In the genomic region with DNA sequence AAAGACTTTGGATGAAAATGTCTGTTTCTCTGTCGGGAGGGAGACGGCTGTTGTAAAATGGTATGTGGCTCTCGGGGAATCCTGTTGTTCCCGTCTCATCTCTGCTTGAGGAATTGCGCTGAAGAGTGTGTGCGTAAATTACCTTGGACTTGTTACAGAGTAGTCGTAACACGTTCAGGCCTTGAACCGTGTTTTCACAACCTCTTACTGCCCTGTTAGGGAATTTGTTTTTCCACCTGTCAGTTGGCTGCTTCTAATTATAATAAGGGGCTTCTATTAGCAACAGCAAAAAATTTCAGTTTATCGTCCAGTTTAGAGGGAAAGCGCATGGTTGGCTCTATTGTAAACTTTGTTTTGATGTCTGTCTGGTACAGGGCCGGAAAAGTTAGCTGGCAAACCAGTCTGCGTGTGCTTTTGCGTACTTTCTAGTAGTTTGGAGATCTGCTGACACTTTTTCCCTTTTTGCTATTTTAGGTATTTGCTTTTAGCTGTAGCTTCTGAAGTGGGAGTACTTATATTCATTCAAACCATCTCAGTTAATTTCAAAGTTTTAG, we compare ENCODE assay signal across 8 cellular contexts. TPM values are rescaled to one million over a fixed set of nuclear protein-coding genes. Genes with fewer than 3 reads are reported as not detected.
A peak's percentile ranks its signal among the peaks of the same experiment; 100 is the strongest.
DNase-seq lines count a peak whose midpoint lies in the region; ATAC-seq and TF ChIP-seq lines count a peak whose summit lies in the region.

No MANE protein-coding gene starts in this region.

- H3K4me3 ChIP-seq in A673 (ENCODE audit: low read depth, low read length, poor library complexity, severe bottlenecking) = peak overlapping the region; percentile 66
- peak overlapping the region; percentile 97 for H3K4me3 ChIP-seq in HUES48 (ENCODE audit: low read depth, low read length)
- peak overlapping the region; percentile 81 for H3K4me3 ChIP-seq in WERI-Rb-1 (ENCODE audit: low read depth, low read length)

- CTCF ChIA-PET in A673 (lab: Charles Lee) = no interaction called here

- H3K4me1 ChIP-seq in A673 (ENCODE audit: insufficient read depth, low read length, poor library complexity, severe bottlenecking) (peaks cover 42% of the 10 kb centered on the region), HUES48 (ENCODE audit: control insufficient read depth, insufficient read depth, low read length) (peaks cover 17% of the 10 kb centered on the region)

- no peaks in the 10 kb centered on the region for H3K36me3 Mint-ChIP-seq in osteocyte (ENCODE audit: unreplicated experiment)

- no peaks in the 10 kb centered on the region for H3K27me3 Mint-ChIP-seq in osteocyte (ENCODE audit: unreplicated experiment)

- POLR2A ChIA-PET in A673 (lab: Charles Lee; ENCODE audit: low non-redundant PET) = interaction anchor here (0.6 kb wide), 1 partner anchor 25 kb away, joined by 8 read pairs; no protein-coding TSS in a partner anchor

- peak; percentile 12; the same call in 1 of the 2 replicates for TF ChIP-seq CTCF in A673 (conservative IDR thresholded peaks at IDR 0.05; ENCODE audit: low read depth, low read length)
- no peak for TF ChIP-seq CTCF in WERI-Rb-1 (IDR thresholded peaks at IDR 0.05; ENCODE audit: low read depth, low read length)
- TF ChIP-seq CTCF in osteocyte (IDR thresholded peaks at IDR 0.05) = no peak

- no peaks in the 10 kb centered on the region for H3K9me3 Mint-ChIP-seq in osteocyte (ENCODE audit: unreplicated experiment)

- peak overlapping the region; percentile 97 for H3K4me3 Mint-ChIP-seq in osteocyte (ENCODE audit: unreplicated experiment)

- intact Hi-C loops in A673 (cut with micrococcal nuclease; ENCODE audit: unreplicated experiment) = loop anchor here (5.0 kb wide), 3 partner anchors 69 to 434 kb away; a partner anchor contains a TSS

- H3K36me3 ChIP-seq in A673 (ENCODE audit: insufficient read depth, low read length, poor library complexity, severe bottlenecking) (no peaks in the 10 kb centered on the region), HUES48 (ENCODE audit: control insufficient read depth, insufficient read depth, low read length) (no peaks in the 10 kb centered on the region), WERI-Rb-1 (peaks cover 7% of the 10 kb centered on the region; the same call in 1 of the 2 replicates)

- H3K27ac ChIP-seq in A673 (ENCODE audit: low read depth, low read length, poor library complexity, severe bottlenecking) = peak overlapping the region; percentile 97
- H3K27ac ChIP-seq in HUES48 (ENCODE audit: low read depth, low read length) = peak overlapping the region; percentile 97
- H3K27ac ChIP-seq in WERI-Rb-1 = peak overlapping the region; percentile 93

- peak; percentile 28 for ATAC-seq in GM18870 (IDR thresholded peaks at IDR 0.05; ENCODE audit: unreplicated experiment)

- peak overlapping the region; percentile 94 for H3K9ac ChIP-seq in HUES48 (ENCODE audit: low read depth, low read length)

- H3K27me3 ChIP-seq in A673 (replicated peaks; ENCODE audit: insufficient read depth, low read depth, low read length, poor library complexity) (no peaks in the 10 kb centered on the region), HUES48 (ENCODE audit: control insufficient read depth, insufficient read depth, low read length) (no peaks in the 10 kb centered on the region), WERI-Rb-1 (ENCODE audit: insufficient read depth, low read depth, severe bottlenecking) (no peaks in the 10 kb centered on the region)

- peaks cover 51% of the 10 kb centered on the region for H3K4me1 Mint-ChIP-seq in osteocyte (ENCODE audit: unreplicated experiment)

- no peak for DNase-seq in A673 (ENCODE audit: low spot score)
- DNase-seq in WERI-Rb-1 = no peak
- peak; percentile 44 for DNase-seq in fibroblast of the conjunctiva (ENCODE audit: low read depth)
- DNase-seq in osteocyte (ENCODE audit: extremely low spot score, unreplicated experiment) = no peak
- DNase-seq in NCI-H510A (lab: John Stamatoyannopoulos, UW) = no peak
- no peak for DNase-seq in kidney glomerular epithelial cell (lab: John Stamatoyannopoulos, UW)

- peak overlapping the region; percentile 100 for H3K27ac Mint-ChIP-seq in osteocyte (ENCODE audit: unreplicated experiment)

- BruUV-seq in A673 (replicated peaks; lab: Mats Ljungman, UMichigan) = TSS peak; percentile 32

- H3K9me3 ChIP-seq in A673 (ENCODE audit: low read depth, low read length, poor library complexity, severe bottlenecking) (no peaks in the 10 kb centered on the region), HUES48 (ENCODE audit: control insufficient read depth, insufficient read depth, low read length) (no peaks in the 10 kb centered on the region), WERI-Rb-1 (ENCODE audit: severe bottlenecking) (no peaks in the 10 kb centered on the region)

RNA-seq across cellular contexts. Expression of a gene that starts 1.5 kb away (rescaled TPM):
- total RNA-seq in A673 (2021) (85.9 and 86.7 TPM in 2 replicates), osteocyte (78.8 and 80.7 TPM in 2 replicates)
